ENCODE assay signal across 16 cellular contexts in genomic region chr1:213523781-213524398, GRCh38.
DNase-seq lines count a peak whose midpoint lies in the region; ATAC-seq and TF ChIP-seq lines count a peak whose summit lies in the region.
"Had no signal": no experiment of that assay in that cellular context is flagged by ENCODE, and none has a peak within 500 bp of the region (broad histone marks: within the 10 kb centered on the region; RNA-seq: fewer than 3 reads in every experiment).

No MANE protein-coding gene starts in this region.

- POLR2A ChIA-PET in WTC11 (lab: Charles Lee) = interaction anchor here (0.5 kb wide), 1 partner anchor 847 kb away, joined by 11 read pairs; no protein-coding TSS in a partner anchor

- H3K9me3 Mint-ChIP-seq in WTC11 = peaks cover 18% of the 10 kb centered on the region
- no peaks in the 10 kb centered on the region for H3K9me3 Mint-ChIP-seq in activated naive CD4-positive, alpha-beta T cell treated with anti-CD3 and anti-CD28 coated beads, Interleukin-2, amount 10 ng/mL, durations not matched to agents 7 days and 5 days

- no peaks in the 10 kb centered on the region for H3K27me3 Mint-ChIP-seq in WTC11 (ENCODE audit: low read depth)
- H3K27me3 Mint-ChIP-seq in activated naive CD4-positive, alpha-beta T cell treated with anti-CD3 and anti-CD28 coated beads, Interleukin-2, amount 10 ng/mL, durations not matched to agents 7 days and 5 days = peaks cover 9% of the 10 kb centered on the region

- no peak for TF ChIP-seq CTCF in WTC11 (IDR thresholded peaks at IDR 0.05)
- no peak for TF ChIP-seq CTCF in heart left ventricle (IDR thresholded peaks at IDR 0.05)

- no peak overlapping the region for H3K27ac Mint-ChIP-seq in WTC11
- H3K27ac Mint-ChIP-seq in activated naive CD4-positive, alpha-beta T cell treated with anti-CD3 and anti-CD28 coated beads, Interleukin-2, amount 10 ng/mL, durations not matched to agents 7 days and 5 days = no peak overlapping the region
- H3K27ac Mint-ChIP-seq: CD8-positive, alpha-beta memory T cell had no signal

- 47 to 59% (median 53%) methylated on average over 9 to 10 of the region's 10 CpGs for WGBS in heart left ventricle, 4 donors

- peaks cover 4% of the 10 kb centered on the region for H3K9me3 ChIP-seq in MG63
- peaks cover 0 to 18% (median 9%) of the 10 kb centered on the region in 12 donors for H3K9me3 ChIP-seq in heart left ventricle
- H3K9me3 ChIP-seq: HAP-1 had no signal

- DNase-seq in MG63 (peak; percentile 6), WTC11 (ENCODE audit: low spot score) (no peak), heart left ventricle (peak in 4 of 5 donors; percentile 25 to 53 (median 46)), mucosa of gallbladder (ENCODE audit: low spot score) (peak; percentile 18), COLO829 (ENCODE audit: low spot score) (no peak), NCI-H187 (lab: John Stamatoyannopoulos, UW) (no peak)
- DNase-seq in activated naive CD4-positive, alpha-beta T cell treated with anti-CD3 and anti-CD28 coated beads, Interleukin-2, amount 10 ng/mL, durations not matched to agents 7 days and 5 days = no peak
- DNase-seq: ACHN; CD8-positive, alpha-beta memory T cell; DMS79 treated with DMSO at 0.1 percent for 48 hours; MV-4-11; NCI-H1694 treated with DMSO at 0.1 percent for 48 hours; NCI-H2107; NCI-H510A; NCI-H774 had no signal

- H3K36me3 Mint-ChIP-seq in WTC11 = peaks cover 6% of the 10 kb centered on the region
- H3K36me3 Mint-ChIP-seq in activated naive CD4-positive, alpha-beta T cell treated with anti-CD3 and anti-CD28 coated beads, Interleukin-2, amount 10 ng/mL, durations not matched to agents 7 days and 5 days = no peaks in the 10 kb centered on the region
- H3K36me3 Mint-ChIP-seq: CD8-positive, alpha-beta memory T cell had no signal

- no peak overlapping the region for H3K27ac ChIP-seq in heart left ventricle

- no peak for TF ChIP-seq POLR2A in heart left ventricle (IDR thresholded peaks at IDR 0.05)

- ATAC-seq in WTC11 (peak; percentile 47), heart left ventricle (peak; percentile 42 to 80 (median 68))

- no peak overlapping the region for H3K4me3 ChIP-seq in MG63
- no peak overlapping the region for H3K4me3 ChIP-seq in heart left ventricle
- H3K4me3 ChIP-seq: HAP-1 had no signal

- H3K4me1 Mint-ChIP-seq in WTC11 = no peaks in the 10 kb centered on the region; the same call in 1 of the 2 replicates
- no peaks in the 10 kb centered on the region for H3K4me1 Mint-ChIP-seq in activated naive CD4-positive, alpha-beta T cell treated with anti-CD3 and anti-CD28 coated beads, Interleukin-2, amount 10 ng/mL, durations not matched to agents 7 days and 5 days
- H3K4me1 Mint-ChIP-seq: CD8-positive, alpha-beta memory T cell had no signal

- intact Hi-C loops in heart left ventricle (cut with DNase I) = loop anchor here in 1 of 10 donors (10.0 kb wide), 1 partner anchor 139 kb away; no protein-coding TSS in a partner anchor

- no peaks in the 10 kb centered on the region for H3K4me1 ChIP-seq in heart left ventricle
- H3K4me1 ChIP-seq: HAP-1 had no signal

- no peak overlapping the region for H3K4me3 Mint-ChIP-seq in WTC11
- H3K4me3 Mint-ChIP-seq in activated naive CD4-positive, alpha-beta T cell treated with anti-CD3 and anti-CD28 coated beads, Interleukin-2, amount 10 ng/mL, durations not matched to agents 7 days and 5 days = no peak overlapping the region
- H3K4me3 Mint-ChIP-seq: CD8-positive, alpha-beta memory T cell had no signal

- H3K36me3 ChIP-seq in MG63 = no peaks in the 10 kb centered on the region
- no peaks in the 10 kb centered on the region for H3K36me3 ChIP-seq in heart left ventricle
- H3K36me3 ChIP-seq: HAP-1 had no signal

- CTCF ChIA-PET in WTC11 (lab: Charles Lee) = interaction anchor here (0.6 kb wide), 2 partner anchors 149 to 586 kb away, joined by 3 to 4 read pairs; no protein-coding TSS in a partner anchor
- CTCF ChIA-PET in activated naive CD4-positive, alpha-beta T cell treated with anti-CD3 and anti-CD28 coated beads, Interleukin-2, amount 10 ng/mL, durations not matched to agents 7 days and 5 days (lab: Charles Lee) = no interaction called here

- peaks cover 8% of the 10 kb centered on the region for H3K27me3 ChIP-seq in MG63
- H3K27me3 ChIP-seq in heart left ventricle = no peaks in the 10 kb centered on the region

TF ChIP-seq in WTC11, 78 proteins besides CTCF, POLR2A, EP300 and RAD21:
- TF ChIP-seq NFE2L1 (CRISPR knock-in tag; IDR thresholded peaks at IDR 0.05) = no peak
- TF ChIP-seq ZBTB43 (CRISPR knock-in tag; IDR thresholded peaks at IDR 0.05) = no peak
- no peak for TF ChIP-seq ZNF121 (CRISPR knock-in tag; IDR thresholded peaks at IDR 0.05)
- TF ChIP-seq ZNF138 (CRISPR knock-in tag; conservative IDR thresholded peaks at IDR 0.05) = no peak
- no peak for TF ChIP-seq ZNF425 (CRISPR knock-in tag; conservative IDR thresholded peaks at IDR 0.05)
- no peak for TF ChIP-seq CREB1 (CRISPR knock-in tag; IDR thresholded peaks at IDR 0.05)
- no peak for TF ChIP-seq GRHL2 (CRISPR knock-in tag; IDR thresholded peaks at IDR 0.05; ENCODE audit: insufficient replicate concordance, severe bottlenecking)
- TF ChIP-seq SOX15 (CRISPR knock-in tag; IDR thresholded peaks at IDR 0.05) = no peak
- no peak for TF ChIP-seq ESRRA (CRISPR knock-in tag; IDR thresholded peaks at IDR 0.05; ENCODE audit: borderline replicate concordance)
- no peak for TF ChIP-seq IRF1 (CRISPR knock-in tag; IDR thresholded peaks at IDR 0.05)
- no peak for TF ChIP-seq ATF1 (CRISPR knock-in tag; IDR thresholded peaks at IDR 0.05)
- TF ChIP-seq TEAD1 (CRISPR knock-in tag; IDR thresholded peaks at IDR 0.05) = no peak
- TF ChIP-seq RORB (CRISPR knock-in tag; IDR thresholded peaks at IDR 0.05) = no peak
- TF ChIP-seq ZNF263 (CRISPR knock-in tag; IDR thresholded peaks at IDR 0.05; ENCODE audit: low read depth) = no peak
- TF ChIP-seq ZNF532 (CRISPR knock-in tag; IDR thresholded peaks at IDR 0.05; ENCODE audit: borderline replicate concordance) = no peak

Comparison
In these comparisons a context has a peak if more than half of its experiments do, and no peak if none do; other contexts are left out.
1. DNase-seq: peak in MG63 (single experiment), heart left ventricle (4 of 5) and mucosa of gallbladder (single experiment); none in WTC11 (single experiment), COLO829 (single experiment), NCI-H187 (0 of 2) and activated naive CD4-positive, alpha-beta T cell treated with anti-CD3 and anti-CD28 coated beads, Interleukin-2, amount 10 ng/mL, durations not matched to agents 7 days and 5 days (single experiment).